In genomic region chr12:4118017-4118510, GRCh38 we compare ENCODE assay signal across 9 cellular contexts.
DNase-seq lines count a peak whose midpoint lies in the region; ATAC-seq and TF ChIP-seq lines count a peak whose summit lies in the region.
"Had no signal": no experiment of that assay in that cellular context is flagged by ENCODE, and none has a peak within 500 bp of the region (broad histone marks: within the 10 kb centered on the region; RNA-seq: fewer than 3 reads in every experiment).

No MANE protein-coding gene starts in this region.

- no peak for TF ChIP-seq CTCF in fibroblast of the aortic adventitia (IDR thresholded peaks at IDR 0.05; ENCODE audit: insufficient read depth, low read length)
- TF ChIP-seq CTCF in smooth muscle cell (IDR thresholded peaks at IDR 0.05; ENCODE audit: borderline replicate concordance, insufficient read depth, poor library complexity, severe bottlenecking): no peak
- TF ChIP-seq CTCF in Caco-2 (IDR thresholded peaks at IDR 0.05; ENCODE audit: insufficient read depth in 1 of 2, low read depth in 1 of 2, low read length in 1 of 2, severe bottlenecking in 1 of 2, unreplicated experiment in 1 of 2): no peak
- TF ChIP-seq CTCF in Calu3 (IDR thresholded peaks at IDR 0.05; ENCODE audit: unreplicated experiment): no peak

- CTCF ChIA-PET in Caco-2 (lab: Charles Lee) (interaction anchor here (0.7 to 4.3 kb wide), 2 partner anchors 95 to 159 kb away, joined by 3 to 29 read pairs; no protein-coding TSS in a partner anchor), Calu3 (lab: Charles Lee) (no interaction called here)

- WGBS in smooth muscle cell (ENCODE audit: low lambda C conversion rate): 57% methylated on average over 7 of the region's 7 CpGs

- H3K36me3 ChIP-seq in SJCRH30 (no peaks in the 10 kb centered on the region), smooth muscle cell (ENCODE audit: low read depth) (no peaks in the 10 kb centered on the region), Caco-2 (ENCODE audit: control insufficient read depth, insufficient read depth, low read length) (no peaks in the 10 kb centered on the region)
- H3K36me3 ChIP-seq: ascending aorta had no signal

- intact Hi-C loops in Caco-2 (cut with micrococcal nuclease; ENCODE audit: unreplicated experiment) (no loop called here), Calu3 (cut with micrococcal nuclease; ENCODE audit: unreplicated experiment) (no loop called here)

- H3K4me1 Mint-ChIP-seq in Caco-2 (ENCODE audit: low read depth, unreplicated experiment): peaks cover 13% of the 10 kb centered on the region
- H3K4me1 Mint-ChIP-seq in Calu3 (ENCODE audit: low read depth, unreplicated experiment): no peaks in the 10 kb centered on the region

- H3K27me3 Mint-ChIP-seq in Caco-2 (ENCODE audit: insufficient read depth, unreplicated experiment) (peaks cover 16% of the 10 kb centered on the region), Calu3 (ENCODE audit: unreplicated experiment) (peaks cover 65% of the 10 kb centered on the region)

- no peak overlapping the region for H3K9ac ChIP-seq in smooth muscle cell (ENCODE audit: low read depth)

- H3K79me2 ChIP-seq in smooth muscle cell (ENCODE audit: low read depth): no peaks in the 10 kb centered on the region

- H2AFZ ChIP-seq in smooth muscle cell (ENCODE audit: low read depth): no peak overlapping the region

- H3K36me3 Mint-ChIP-seq in Caco-2 (ENCODE audit: insufficient read depth, unreplicated experiment): no peaks in the 10 kb centered on the region
- no peaks in the 10 kb centered on the region for H3K36me3 Mint-ChIP-seq in Calu3 (ENCODE audit: insufficient read depth, unreplicated experiment)

- H3F3A ChIP-seq in smooth muscle cell (ENCODE audit: low read depth): no peaks in the 10 kb centered on the region

- peak overlapping the region; percentile 18 for H3K4me3 ChIP-seq in SJCRH30
- no peak overlapping the region for H3K4me3 ChIP-seq in fibroblast of the aortic adventitia (ENCODE audit: low read depth, low read length)
- no peak overlapping the region for H3K4me3 ChIP-seq in smooth muscle cell
- no peak overlapping the region for H3K4me3 ChIP-seq in Caco-2 (ENCODE audit: low read depth, low read length)
- H3K4me3 ChIP-seq: ascending aorta had no signal

- H3K4me3 Mint-ChIP-seq in Caco-2 (ENCODE audit: unreplicated experiment) (no peak overlapping the region), Calu3 (ENCODE audit: low read depth, unreplicated experiment) (no peak overlapping the region)

- H3K4me1 ChIP-seq in SJCRH30 (peaks cover 80% of the 10 kb centered on the region), smooth muscle cell (ENCODE audit: low read depth) (peaks cover 8% of the 10 kb centered on the region), Caco-2 (peaks cover 14% of the 10 kb centered on the region)
- H3K4me1 ChIP-seq: ascending aorta had no signal

- DNase-seq in A172 (ENCODE audit: low spot score): peak; percentile 15
- peak; percentile 85 to 91 for DNase-seq in SJCRH30
- peak; percentile 22 for DNase-seq in fibroblast of the aortic adventitia (ENCODE audit: low read depth)
- no peak for DNase-seq in smooth muscle cell (lab: John Stamatoyannopoulos, UW; ENCODE audit: unreplicated experiment)
- no peak for DNase-seq in Caco-2
- no peak for DNase-seq in Calu3

- no TSS peak for BruUV-seq in Caco-2 (replicated peaks; lab: Mats Ljungman, UMichigan)
- BruUV-seq in Calu3 (replicated peaks; lab: Mats Ljungman, UMichigan): no TSS peak

- H3K27me3 ChIP-seq in SJCRH30: no peaks in the 10 kb centered on the region
- no peaks in the 10 kb centered on the region for H3K27me3 ChIP-seq in smooth muscle cell (ENCODE audit: low read depth)
- H3K27me3 ChIP-seq in Caco-2 (replicated peaks; ENCODE audit: control insufficient read depth, insufficient read depth, low read length): no peaks in the 10 kb centered on the region
- H3K27me3 ChIP-seq: ascending aorta had no signal

- peak overlapping the region; percentile 47 for H3K4me2 ChIP-seq in smooth muscle cell

- H3K27ac ChIP-seq in SJCRH30 (peak overlapping the region; percentile 94), smooth muscle cell (ENCODE audit: low read depth) (no peak overlapping the region)
- H3K27ac ChIP-seq: ascending aorta had no signal

- H3K9me3 ChIP-seq in SJCRH30 (replicated peaks) (no peaks in the 10 kb centered on the region), smooth muscle cell (replicated peaks; ENCODE audit: low read depth) (no peaks in the 10 kb centered on the region), Caco-2 (no peaks in the 10 kb centered on the region)
- H3K9me3 ChIP-seq: ascending aorta had no signal

- no peak overlapping the region for H3K27ac Mint-ChIP-seq in Caco-2 (ENCODE audit: unreplicated experiment)
- H3K27ac Mint-ChIP-seq in Calu3 (ENCODE audit: unreplicated experiment): no peak overlapping the region

- peak; percentile 26 for ATAC-seq in GM18858 (IDR thresholded peaks at IDR 0.05; ENCODE audit: unreplicated experiment)
- ATAC-seq in HG03039 (IDR thresholded peaks at IDR 0.05; ENCODE audit: unreplicated experiment): peak; percentile 33

- POLR2A ChIA-PET in Caco-2 (lab: Charles Lee): no interaction called here

- H4K20me1 ChIP-seq in smooth muscle cell (ENCODE audit: low read depth): no peaks in the 10 kb centered on the region

- no peaks in the 10 kb centered on the region for H3K9me3 Mint-ChIP-seq in Caco-2 (ENCODE audit: unreplicated experiment)
- H3K9me3 Mint-ChIP-seq in Calu3 (ENCODE audit: low read depth, unreplicated experiment): no peaks in the 10 kb centered on the region

Comparison
In these comparisons a context has a peak if more than half of its experiments do, and no peak if none do; other contexts are left out.
1. DNase-seq: peak in A172 (single experiment), SJCRH30 (2 of 2) and fibroblast of the aortic adventitia (single experiment); none in smooth muscle cell (single experiment), Caco-2 (0 of 2) and Calu3 (single experiment).